In genomic region chr9:136200424-136200823, GRCh38 we compare ENCODE assay signal across 31 cellular contexts. TPM values are rescaled to one million over a fixed set of nuclear protein-coding genes. Genes with fewer than 3 reads are reported as not detected.
"Had no signal": no experiment of that assay in that cellular context is flagged by ENCODE, and none has a peak within 500 bp of the region (broad histone marks: within the 10 kb centered on the region; RNA-seq: fewer than 3 reads in every experiment).

No MANE protein-coding gene starts in this region.

- H3K9me3 ChIP-seq: left ventricle myocardium inferior, ovary, right atrium auricular region, right lobe of liver, suprapubic skin, thoracic aorta, tibial artery, upper lobe of right lung had no signal

- ATAC-seq: natural killer cell, right lobe of liver, upper lobe of right lung had no signal

- H3K36me3 Mint-ChIP-seq: mesothelial cell of epicardium, naive B cell, natural killer cell, neural progenitor cell had no signal

- H3K9ac ChIP-seq: neural progenitor cell had no signal

- DNase-seq: hippocampal formation; islet precursor cell; left ventricle myocardium inferior; mesendoderm; naive B cell; natural killer cell; nephron progenitor cell; ovary; right lobe of liver; stimulated activated CD4-positive, alpha-beta T cell treated with anti-CD3 and anti-CD28 coated beads, Interleukin-2, amount 100 ng/mL, for 24 hours; stimulated activated CD4-positive, alpha-beta T cell treated with anti-CD3 and anti-CD28 coated beads, Interleukin-4, amount 100 ng/mL, for 1 hour; stimulated activated naive CD4-positive, alpha-beta T cell; tibial artery; trophoblast cell; upper lobe of right lung had no signal

- H3K27ac ChIP-seq: left ventricle myocardium inferior, neural progenitor cell, ovary, right atrium auricular region, right lobe of liver, suprapubic skin, thoracic aorta, tibial artery, upper lobe of right lung had no signal

- H3K4me2 ChIP-seq: neural progenitor cell, smooth muscle cell had no signal

- H2AFZ ChIP-seq: neural progenitor cell had no signal

- H3K27ac Mint-ChIP-seq: mesothelial cell of epicardium; natural killer cell; nephron progenitor cell; neural progenitor cell; progenitor cell of endocrine pancreas; stimulated activated naive CD8-positive, alpha-beta T cell treated with anti-CD3 and anti-CD28 coated beads, Interleukin-15, Interleukin-2, amounts not matched to agents 100 ng/mL and 50 ng/mL, for 24 hours had no signal

- H3K4me3 ChIP-seq: left ventricle myocardium inferior, lung, neural progenitor cell, ovary, right atrium auricular region, right lobe of liver, smooth muscle cell, suprapubic skin, thoracic aorta, tibial artery, upper lobe of right lung had no signal

- H3K4me1 Mint-ChIP-seq: natural killer cell, nephron progenitor cell had no signal

- H3K4me1 ChIP-seq: upper lobe of right lung had no signal

- H3K4me3 Mint-ChIP-seq: mesothelial cell of epicardium; natural killer cell; nephron progenitor cell; neural progenitor cell; stimulated activated naive CD8-positive, alpha-beta T cell treated with anti-CD3 and anti-CD28 coated beads, Interleukin-15, Interleukin-2, amounts not matched to agents 100 ng/mL and 50 ng/mL, for 24 hours had no signal

- H3K36me3 ChIP-seq: left ventricle myocardium inferior, neural progenitor cell, ovary, right atrium auricular region, right lobe of liver, suprapubic skin, thoracic aorta, tibial artery, upper lobe of right lung had no signal

- H3K9me3 Mint-ChIP-seq: mesothelial cell of epicardium; naive B cell; natural killer cell; nephron progenitor cell; neural progenitor cell; stimulated activated naive CD8-positive, alpha-beta T cell treated with anti-CD3 and anti-CD28 coated beads, Interleukin-15, Interleukin-2, amounts not matched to agents 100 ng/mL and 50 ng/mL, for 24 hours had no signal

RNA-seq across cellular contexts. Expression of gene LHX3, which starts 4.5 kb away (rescaled TPM):
- total RNA-seq: kidney epithelial cell, left ventricle myocardium inferior, lung, mesothelial cell of epicardium, mononuclear cell, omental fat pad, ovary, progenitor cell of endocrine pancreas, pulmonary artery endothelial cell, renal cortical epithelial cell, right lobe of liver, skeletal muscle tissue, smooth muscle cell, subcutaneous adipose tissue, thoracic aorta, upper lobe of right lung had no signal
- polyA plus RNA-seq: lung, ovary, smooth muscle cell had no signal
